Comparison of ENCODE assay signal across 1 cellular context in the genomic region with DNA sequence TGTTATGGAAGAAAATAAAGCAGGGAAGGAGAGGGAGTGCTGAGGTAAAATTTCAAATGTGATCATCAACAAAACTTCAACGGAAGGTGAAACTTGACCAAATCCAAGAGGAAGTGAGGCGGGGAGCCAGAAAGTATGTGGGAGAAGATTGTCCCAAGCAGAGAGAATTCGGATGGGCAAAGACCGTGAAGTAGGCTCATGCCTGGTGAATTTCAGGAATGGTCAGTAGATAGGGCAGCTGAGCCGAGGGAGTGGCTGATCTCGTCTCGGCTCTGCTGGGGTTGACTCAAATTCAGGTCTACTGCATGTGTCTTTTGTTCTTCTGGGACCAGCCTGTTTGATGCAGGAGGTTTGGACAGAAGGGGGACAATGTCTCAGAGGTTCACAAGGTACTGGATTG.
TF ChIP-seq lines count a peak whose summit lies in the region.

No MANE protein-coding gene starts in this region.

TF ChIP-seq in HepG2, 621 proteins besides CTCF, POLR2A, EP300 and RAD21:
- TF ChIP-seq TBX2 (CRISPR knock-in tag; IDR thresholded peaks at IDR 0.05; ENCODE audit: borderline replicate concordance) = no peak
- TF ChIP-seq ZNF546 (CRISPR knock-in tag; conservative IDR thresholded peaks at IDR 0.05) = no peak
- TF ChIP-seq SNRNP70 (IDR thresholded peaks at IDR 0.05; ENCODE audit: low read depth, low read length) = no peak
- TF ChIP-seq RBAK (CRISPR knock-in tag; IDR thresholded peaks at IDR 0.05) = no peak
- no peak for TF ChIP-seq DR1 (CRISPR knock-in tag; IDR thresholded peaks at IDR 0.05)
- TF ChIP-seq CEBPB (IDR thresholded peaks at IDR 0.05; ENCODE audit: borderline replicate concordance, low read depth, low read length) = no peak
- no peak for TF ChIP-seq JUND (CRISPR knock-in tag; IDR thresholded peaks at IDR 0.05)
- TF ChIP-seq TCF7 (IDR thresholded peaks at IDR 0.05; ENCODE audit: low read depth) = no peak
- no peak for TF ChIP-seq ZNF761 (CRISPR knock-in tag; conservative IDR thresholded peaks at IDR 0.05)
- TF ChIP-seq FOXJ3 (CRISPR knock-in tag; IDR thresholded peaks at IDR 0.05; ENCODE audit: borderline replicate concordance) = no peak
- TF ChIP-seq ETV5 (CRISPR knock-in tag; IDR thresholded peaks at IDR 0.05; ENCODE audit: borderline replicate concordance) = no peak
- no peak for TF ChIP-seq MYNN (CRISPR knock-in tag; IDR thresholded peaks at IDR 0.05; ENCODE audit: low read depth)
- TF ChIP-seq HOXD1 (CRISPR knock-in tag; IDR thresholded peaks at IDR 0.05) = no peak
- TF ChIP-seq TBX3 (IDR thresholded peaks at IDR 0.05; ENCODE audit: borderline replicate concordance) = no peak
- TF ChIP-seq MIER2 (CRISPR knock-in tag; IDR thresholded peaks at IDR 0.05) = no peak
- TF ChIP-seq DPF2 (CRISPR knock-in tag; IDR thresholded peaks at IDR 0.05; ENCODE audit: borderline replicate concordance, low read depth) = no peak
